Comparison of ENCODE assay signal across 6 cellular contexts in genomic region chr1:228164561-228165371, GRCh38. TPM values are rescaled to one million over a fixed set of nuclear protein-coding genes. Genes with fewer than 3 reads are reported as not detected.
A peak's percentile ranks its signal among the peaks of the same experiment; 100 is the strongest.
DNase-seq lines count a peak whose midpoint lies in the region; ATAC-seq lines count a peak whose summit lies in the region.

No MANE protein-coding gene starts in this region.

- POLR2A ChIA-PET in naive thymus-derived CD4-positive, alpha-beta T cell (lab: Charles Lee), result interaction anchor here (0.7 to 8.3 kb wide), 16 partner anchors 8 to 322 kb away, joined by 3 to 109 read pairs (median 8); partner anchors contain the start of genes GJC2, GUK1 and RNF187

- H3K9me3 ChIP-seq in naive thymus-derived CD4-positive, alpha-beta T cell (ENCODE audit: control insufficient read depth in 2 of 3, low read length in 3 of 3), result no peaks in the 10 kb centered on the region

- peaks cover 14 to 39% of the 10 kb centered on the region in 2 donors for H3K4me1 ChIP-seq in naive thymus-derived CD4-positive, alpha-beta T cell (ENCODE audit: control insufficient read depth in 2 of 2, insufficient read depth in 2 of 2, low read length in 2 of 2)

- H3K36me3 Mint-ChIP-seq in activated naive CD8-positive, alpha-beta T cell treated with anti-CD3 and anti-CD28 coated beads, Interleukin-2, amount 50 U/mL, for 24 hours (ENCODE audit: low read depth), result no peaks in the 10 kb centered on the region
- H3K36me3 Mint-ChIP-seq in naive thymus-derived CD4-positive, alpha-beta T cell, result no peaks in the 10 kb centered on the region

- peak overlapping the region; percentile 92 for H3K27ac ChIP-seq in naive thymus-derived CD4-positive, alpha-beta T cell (ENCODE audit: low read depth, low read length)

- no peaks in the 10 kb centered on the region for H3K27me3 ChIP-seq in naive thymus-derived CD4-positive, alpha-beta T cell (ENCODE audit: control insufficient read depth in 2 of 2, insufficient read depth in 2 of 2, low read length in 2 of 2)

- H3K4me1 Mint-ChIP-seq in activated naive CD8-positive, alpha-beta T cell treated with anti-CD3 and anti-CD28 coated beads, Interleukin-2, amount 50 U/mL, for 24 hours, result peaks cover 34% of the 10 kb centered on the region
- H3K4me1 Mint-ChIP-seq in naive thymus-derived CD4-positive, alpha-beta T cell, result peaks cover 9 to 63% (median 45%) of the 10 kb centered on the region in 7 donors

- peaks cover 0 to 12% (median 0%) of the 10 kb centered on the region in 3 experiments for H3K36me3 ChIP-seq in naive thymus-derived CD4-positive, alpha-beta T cell (ENCODE audit: control insufficient read depth in 2 of 3, insufficient read depth in 3 of 3, low read length in 3 of 3)

- no peak for ATAC-seq in activated naive CD8-positive, alpha-beta T cell treated with anti-CD3 and anti-CD28 coated beads, Interleukin-2, amount 50 U/mL, for 24 hours
- no peak for ATAC-seq in naive thymus-derived CD4-positive, alpha-beta T cell

- peak overlapping the region; percentile 67 for H3K4me3 ChIP-seq in naive thymus-derived CD4-positive, alpha-beta T cell (ENCODE audit: low read length)

- peak overlapping the region; percentile 86 for H3K4me3 Mint-ChIP-seq in activated naive CD8-positive, alpha-beta T cell treated with anti-CD3 and anti-CD28 coated beads, Interleukin-2, amount 50 U/mL, for 24 hours
- peak overlapping the region; percentile 76 to 92 (median 88) for H3K4me3 Mint-ChIP-seq in naive thymus-derived CD4-positive, alpha-beta T cell

- CTCF ChIA-PET in naive thymus-derived CD4-positive, alpha-beta T cell (lab: Charles Lee), result interaction anchor here (0.6 to 3.5 kb wide), 7 partner anchors 20 to 61 kb away, joined by 3 to 34 read pairs (median 3); partner anchors contain the start of genes C1orf35 and GUK1

- intact Hi-C loops in naive thymus-derived CD4-positive, alpha-beta T cell (cut with micrococcal nuclease), result loop anchor here (1.0 to 10.0 kb wide), 13 partner anchors 8 to 1180 kb away; partner anchors contain the start of genes GUK1 (in 2 of the 2), ARF1 (in 1 of the 2), C1orf35 (in 1 of the 2) and CCSAP (in 1 of the 2)

- DNase-seq in DMS153 (lab: John Stamatoyannopoulos, UW) (peak; percentile 31), DMS153 treated with DMSO at 0.1 percent for 48 hours (lab: John Stamatoyannopoulos, UW; ENCODE audit: unreplicated experiment) (no peak), DMS79 (lab: John Stamatoyannopoulos, UW) (no peak), foreskin melanocyte (no peak)
- no peak for DNase-seq in activated naive CD8-positive, alpha-beta T cell treated with anti-CD3 and anti-CD28 coated beads, Interleukin-2, amount 50 U/mL, for 24 hours
- DNase-seq in naive thymus-derived CD4-positive, alpha-beta T cell, result no peak

- peak overlapping the region; percentile 96 for H3K27ac Mint-ChIP-seq in activated naive CD8-positive, alpha-beta T cell treated with anti-CD3 and anti-CD28 coated beads, Interleukin-2, amount 50 U/mL, for 24 hours
- peak overlapping the region; percentile 87 to 98 (median 98) for H3K27ac Mint-ChIP-seq in naive thymus-derived CD4-positive, alpha-beta T cell

- no peaks in the 10 kb centered on the region for H3K9me3 Mint-ChIP-seq in activated naive CD8-positive, alpha-beta T cell treated with anti-CD3 and anti-CD28 coated beads, Interleukin-2, amount 50 U/mL, for 24 hours
- peaks cover 0 to 2% (median 0%) of the 10 kb centered on the region in 11 donors for H3K9me3 Mint-ChIP-seq in naive thymus-derived CD4-positive, alpha-beta T cell

- no peaks in the 10 kb centered on the region for H3K27me3 Mint-ChIP-seq in activated naive CD8-positive, alpha-beta T cell treated with anti-CD3 and anti-CD28 coated beads, Interleukin-2, amount 50 U/mL, for 24 hours
- H3K27me3 Mint-ChIP-seq in naive thymus-derived CD4-positive, alpha-beta T cell, result no peaks in the 10 kb centered on the region

RNA-seq across cellular contexts. Expression of gene IBA57, which starts 0.8 kb away (rescaled TPM):
- total RNA-seq in naive thymus-derived CD4-positive, alpha-beta T cell, result 10 to 100 TPM in 4 of 5 experiments, 1 to 10 TPM in 1; 9.3 to 17.1 (median 10.9) TPM
- 1 to 10 TPM; 5.4 to 5.6 TPM for polyA plus RNA-seq in naive thymus-derived CD4-positive, alpha-beta T cell

RNA-seq across cellular contexts. Expression of gene GJC2, which starts 15.0 kb away (rescaled TPM):
- total RNA-seq in naive thymus-derived CD4-positive, alpha-beta T cell, result 1 to 10 TPM in 2 of 5 experiments, under 1 TPM in 3; 0.70 to 3.3 (median 0.94) TPM
- not detected for polyA plus RNA-seq in naive thymus-derived CD4-positive, alpha-beta T cell

RNA-seq across cellular contexts. Expression of gene GUK1, which starts 24.7 kb away (rescaled TPM):
- total RNA-seq in naive thymus-derived CD4-positive, alpha-beta T cell, result 100 to 1,000 TPM; 145 to 309 (median 279) TPM
- polyA plus RNA-seq in naive thymus-derived CD4-positive, alpha-beta T cell, result 100 to 1,000 TPM; 278 to 315 TPM

RNA-seq across cellular contexts. Expression of gene OBSCN, which starts 43.1 kb away (rescaled TPM):
- total RNA-seq in naive thymus-derived CD4-positive, alpha-beta T cell, result 100 to 1,000 TPM in 3 of 5 experiments, 10 to 100 TPM in 2; 27.4 to 132 (median 110) TPM
- 1 to 10 TPM; 1.3 to 3.8 TPM for polyA plus RNA-seq in naive thymus-derived CD4-positive, alpha-beta T cell

RNA-seq across cellular contexts. Expression of gene MRPL55, which starts 55.7 kb away (rescaled TPM):
- 10 to 100 TPM; 34.3 to 79.3 (median 65.2) TPM for total RNA-seq in naive thymus-derived CD4-positive, alpha-beta T cell
- polyA plus RNA-seq in naive thymus-derived CD4-positive, alpha-beta T cell, result 100 to 1,000 TPM; 132 to 149 TPM
